In genomic region chr2:94877129-94877528, GRCh38 we compare ENCODE assay signal across 4 cellular contexts. TPM values are rescaled to one million over a fixed set of nuclear protein-coding genes. Genes with fewer than 3 reads are reported as not detected.
"Had no signal": no experiment of that assay in that cellular context is flagged by ENCODE, and none has a peak within 500 bp of the region (broad histone marks: within the 10 kb centered on the region; RNA-seq: fewer than 3 reads in every experiment).

No MANE protein-coding gene starts in this region.

- H3K4me3 ChIP-seq: GM12878 had no signal

- DNase-seq: GDM1, GF-D8 had no signal

- ATAC-seq: GM12878 had no signal

RNA-seq across cellular contexts. Expression of gene TEKT4, which starts 5.9 kb away (rescaled TPM):
- total RNA-seq: G401 had no signal
